In the genomic region with DNA sequence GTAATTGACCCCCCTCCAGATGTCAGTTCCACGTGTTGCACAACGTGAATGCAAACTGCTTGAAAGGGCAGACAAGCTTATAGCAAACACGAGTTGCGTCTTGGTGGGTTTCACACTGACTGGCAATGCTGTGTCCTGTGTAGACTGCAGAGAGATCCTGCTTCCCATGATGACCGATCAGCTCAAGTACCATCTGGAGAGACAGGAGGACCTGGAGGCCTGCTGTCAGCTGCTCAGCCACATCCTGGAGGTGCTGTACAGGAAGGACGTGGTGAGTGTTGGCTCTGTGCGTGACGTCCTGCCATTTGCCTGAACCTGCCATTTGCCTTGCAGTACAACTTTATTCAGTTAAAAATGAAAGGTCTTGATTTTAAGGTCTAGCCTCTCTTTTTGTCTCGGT, we compare ENCODE assay signal across 18 cellular contexts.
DNase-seq lines count a peak whose midpoint lies in the region; ATAC-seq and TF ChIP-seq lines count a peak whose summit lies in the region.
"Had no signal": no experiment of that assay in that cellular context is flagged by ENCODE, and none has a peak within 500 bp of the region (broad histone marks: within the 10 kb centered on the region; RNA-seq: fewer than 3 reads in every experiment).

No MANE protein-coding gene starts in this region.

- no peak overlapping the region for H3K9ac ChIP-seq in BLaER1 treated with 17β-estradiol and CSF1 and Interleukin-3, amounts not matched to agents 10 nM and 100 nM
- no peak overlapping the region for H3K9ac ChIP-seq in IMR-90 (ENCODE audit: low read depth, low read length)

- H2AK9ac ChIP-seq in IMR-90 (replicated peaks; ENCODE audit: low read depth, low read length, poor library complexity), result no peak overlapping the region

- H3K14ac ChIP-seq in IMR-90 (replicated peaks; ENCODE audit: low read depth, low read length), result no peak overlapping the region

- no peak overlapping the region for H3K4me3 ChIP-seq in BLaER1 treated with 17β-estradiol and CSF1 and Interleukin-3, amounts not matched to agents 10 nM and 100 nM
- H3K4me3 ChIP-seq in IMR-90 (ENCODE audit: insufficient read depth, low read depth, low read length) (no peak overlapping the region), SJCRH30 (no peak overlapping the region)
- H3K4me3 ChIP-seq: GM12878, HAP-1, SJSA1 had no signal

- no peak overlapping the region for H2BK20ac ChIP-seq in IMR-90 (ENCODE audit: low read depth, low read length)

- POLR2A ChIA-PET in IMR-90 (lab: Charles Lee; ENCODE audit: unreplicated experiment), result no interaction called here

- peak overlapping the region; percentile 89 for H3K27ac Mint-ChIP-seq in glutamatergic neuron (ENCODE audit: unreplicated experiment)

- H2BK15ac ChIP-seq in IMR-90 (ENCODE audit: low read depth, low read length), result no peak overlapping the region

- BruUV-seq in IMR-90 (replicated peaks; lab: Mats Ljungman, UMichigan), result no TSS peak

- no peak for TF ChIP-seq POLR2A in IMR-90 (IDR thresholded peaks at IDR 0.05; ENCODE audit: low read depth, low read length)

- intact Hi-C loops in IMR-90 (cut with micrococcal nuclease), result no loop called here

- no peak overlapping the region for H2AK5ac ChIP-seq in IMR-90 (ENCODE audit: low read depth, low read length)

- H3K4me2 ChIP-seq in BLaER1 treated with 17β-estradiol and CSF1 and Interleukin-3, amounts not matched to agents 10 nM and 100 nM, result peak overlapping the region in 8 of 11 experiments; percentile 11 to 54 (median 38); a peak in 12 of 22 replicates
- H3K4me2 ChIP-seq in IMR-90 (ENCODE audit: low read depth, low read length), result no peak overlapping the region

- 93% methylated on average over 3 of the region's 9 CpGs; no CpG with 5 or more reads in 1 of the 2 experiments for WGBS in IMR-90 (ENCODE audit: extremely low coverage in 2 of 2, insufficient read length in 1 of 2), 2 experiments

- no peak overlapping the region for H3K4me3 Mint-ChIP-seq in glutamatergic neuron (ENCODE audit: unreplicated experiment)

- TF ChIP-seq RAD21 in IMR-90 (IDR thresholded peaks at IDR 0.05; ENCODE audit: low read length), result no peak

- no peaks in the 10 kb centered on the region for H4K20me1 ChIP-seq in BLaER1 treated with 17β-estradiol and CSF1 and Interleukin-3, amounts not matched to agents 10 nM and 100 nM
- peaks cover 26% of the 10 kb centered on the region for H4K20me1 ChIP-seq in IMR-90 (ENCODE audit: insufficient read depth, low read length)

- no peaks in the 10 kb centered on the region for H3K27me3 ChIP-seq in BLaER1 treated with 17β-estradiol and CSF1 and Interleukin-3, amounts not matched to agents 10 nM and 100 nM
- H3K27me3 ChIP-seq in IMR-90 (ENCODE audit: control insufficient read depth, insufficient read depth, low read length) (no peaks in the 10 kb centered on the region), SJCRH30 (no peaks in the 10 kb centered on the region)
- H3K27me3 ChIP-seq: SJSA1 had no signal

- H3K27me3 Mint-ChIP-seq in glutamatergic neuron (ENCODE audit: unreplicated experiment), result peaks cover 10% of the 10 kb centered on the region

- peaks cover 7 to 24% of the 10 kb centered on the region in 2 experiments; a peak in 3 of 4 replicates for H3K79me1 ChIP-seq in IMR-90 (ENCODE audit: low read depth in 1 of 2, low read length in 2 of 2)

- H3K4me1 Mint-ChIP-seq in glutamatergic neuron (ENCODE audit: low read depth, unreplicated experiment), result peaks cover 29% of the 10 kb centered on the region

- no peak overlapping the region for H4K91ac ChIP-seq in IMR-90 (ENCODE audit: insufficient read depth, low read depth, low read length)

- no peak for DNase-seq in IMR-90
- peak; percentile 14 to 29 for DNase-seq in SJCRH30
- peak; percentile 64 for DNase-seq in glutamatergic neuron
- no peak for DNase-seq in ACHN
- DNase-seq in omental fat pad (ENCODE audit: low spot score), result no peak
- DNase-seq: AML-193, COR-L47, DMS153, NCI-H1105 treated with DMSO at 0.1 percent for 48 hours, NCI-H187, NCI-H2227 treated with DMSO at 0.1 percent for 48 hours, NCI-H526 treated with DMSO at 0.1 percent for 48 hours had no signal

- H2BK5ac ChIP-seq in IMR-90 (ENCODE audit: low read depth, low read length, poor library complexity, severe bottlenecking), result no peak overlapping the region

- in situ Hi-C loops in IMR-90 (cut with MboI; ENCODE audit: low sequenced_read_pairs) (no loop called here), ACHN (cut with HindIII; ENCODE audit: low pct_ligation_motif_present, low pct_unique_long_range_greater_than_20kb, low sequenced_read_pairs) (no loop called here)

- H3K36me3 Mint-ChIP-seq in glutamatergic neuron (ENCODE audit: unreplicated experiment), result no peaks in the 10 kb centered on the region

- H3K4me1 ChIP-seq in BLaER1 treated with 17β-estradiol and CSF1 and Interleukin-3, amounts not matched to agents 10 nM and 100 nM, result peaks cover 0 to 19% (median 14%) of the 10 kb centered on the region in 10 experiments; a peak in 14 of 20 replicates
- no peaks in the 10 kb centered on the region for H3K4me1 ChIP-seq in IMR-90 (ENCODE audit: control insufficient read depth, insufficient read depth, low read length)
- H3K4me1 ChIP-seq in SJCRH30, result no peaks in the 10 kb centered on the region
- H3K4me1 ChIP-seq: HAP-1, SJSA1 had no signal

- TF ChIP-seq CTCF in IMR-90 (conservative IDR thresholded peaks at IDR 0.05; ENCODE audit: low read depth, low read length), result no peak
- TF ChIP-seq CTCF in glutamatergic neuron (IDR thresholded peaks at IDR 0.05; ENCODE audit: partially characterized antibody, unreplicated experiment), result no peak
- TF ChIP-seq CTCF in omental fat pad (IDR thresholded peaks at IDR 0.05), result no peak

- CTCF ChIA-PET in IMR-90 (lab: Yijun Ruan, JAX), result no interaction called here

- H2BK120ac ChIP-seq in IMR-90 (ENCODE audit: low read depth, low read length), result no peak overlapping the region

- H3K4ac ChIP-seq in IMR-90 (ENCODE audit: low read depth, low read length), result no peak overlapping the region

- no peaks in the 10 kb centered on the region for H3K36me3 ChIP-seq in BLaER1 treated with 17β-estradiol and CSF1 and Interleukin-3, amounts not matched to agents 10 nM and 100 nM
- H3K36me3 ChIP-seq in IMR-90 (ENCODE audit: control insufficient read depth, insufficient read depth, low read length) (peaks cover 27% of the 10 kb centered on the region), SJCRH30 (peaks cover 13% of the 10 kb centered on the region)
- H3K36me3 ChIP-seq: HAP-1 had no signal

- H3K18ac ChIP-seq in IMR-90 (ENCODE audit: low read depth, low read length), result no peak overlapping the region

- no peak overlapping the region for H4K5ac ChIP-seq in IMR-90 (ENCODE audit: low read depth, low read length)

- ATAC-seq in IMR-90 (ENCODE audit: low read depth), result no peak
- no peak for ATAC-seq in omental fat pad (ENCODE audit: low FRiP score)
- ATAC-seq in GM21390 (IDR thresholded peaks at IDR 0.05; ENCODE audit: unreplicated experiment), result no peak
- ATAC-seq: GM12878, Panc1 had no signal

- H3K27ac ChIP-seq in BLaER1 treated with 17β-estradiol and CSF1 and Interleukin-3, amounts not matched to agents 10 nM and 100 nM, result no peak overlapping the region
- H3K27ac ChIP-seq in IMR-90 (ENCODE audit: insufficient read depth, low read length) (no peak overlapping the region), SJCRH30 (no peak overlapping the region)
- H3K27ac ChIP-seq: SJSA1 had no signal

- H3K23ac ChIP-seq in IMR-90 (ENCODE audit: low read depth, low read length), result no peak overlapping the region

- no peak overlapping the region for H3K56ac ChIP-seq in IMR-90 (ENCODE audit: extremely low read depth, insufficient read depth, low read length)

- dilution Hi-C loops in IMR-90 (cut with HindIII; ENCODE audit: low sequenced_read_pairs, unreplicated experiment), result no loop called here

- no peaks in the 10 kb centered on the region for H3K9me3 ChIP-seq in BLaER1 treated with 17β-estradiol and CSF1 and Interleukin-3, amounts not matched to agents 10 nM and 100 nM (replicated peaks in 1 of 11)
- H3K9me3 ChIP-seq in IMR-90 (ENCODE audit: control insufficient read depth, insufficient read depth, low read length) (no peaks in the 10 kb centered on the region), SJCRH30 (replicated peaks) (no peaks in the 10 kb centered on the region)
- H3K9me3 ChIP-seq: HAP-1, SJSA1 had no signal

- H4K8ac ChIP-seq in IMR-90 (ENCODE audit: low read depth in 2 of 2, low read length in 2 of 2), result no peak overlapping the region

- H3K9me3 Mint-ChIP-seq in glutamatergic neuron (ENCODE audit: unreplicated experiment), result peaks cover 4% of the 10 kb centered on the region

- no peak overlapping the region for H2AFZ ChIP-seq in IMR-90 (replicated peaks; ENCODE audit: low read length, poor library complexity)

- peaks cover 18% of the 10 kb centered on the region; the same call in 1 of the 2 replicates for H3K9me1 ChIP-seq in IMR-90 (ENCODE audit: insufficient read depth, low read length)

TF ChIP-seq in IMR-90, 13 proteins besides CTCF, POLR2A, EP300 and RAD21:
- no peak for TF ChIP-seq MAFK (IDR thresholded peaks at IDR 0.05; ENCODE audit: low read depth, low read length)
- TF ChIP-seq, protein P1, sequence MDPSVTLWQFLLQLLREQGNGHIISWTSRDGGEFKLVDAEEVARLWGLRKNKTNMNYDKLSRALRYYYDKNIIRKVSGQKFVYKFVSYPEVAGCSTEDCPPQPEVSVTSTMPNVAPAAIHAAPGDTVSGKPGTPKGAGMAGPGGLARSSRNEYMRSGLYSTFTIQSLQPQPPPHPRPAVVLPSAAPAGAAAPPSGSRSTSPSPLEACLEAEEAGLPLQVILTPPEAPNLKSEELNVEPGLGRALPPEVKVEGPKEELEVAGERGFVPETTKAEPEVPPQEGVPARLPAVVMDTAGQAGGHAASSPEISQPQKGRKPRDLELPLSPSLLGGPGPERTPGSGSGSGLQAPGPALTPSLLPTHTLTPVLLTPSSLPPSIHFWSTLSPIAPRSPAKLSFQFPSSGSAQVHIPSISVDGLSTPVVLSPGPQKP (IDR thresholded peaks at IDR 0.05; ENCODE audit: borderline replicate concordance, low read depth, low read length), result no peak
- no peak for TF ChIP-seq SMC3 (IDR thresholded peaks at IDR 0.05; ENCODE audit: low read depth, low read length)
- no peak for TF ChIP-seq RCOR1 (IDR thresholded peaks at IDR 0.05; ENCODE audit: insufficient replicate concordance, low read length)
- no peak for TF ChIP-seq NFE2L2 (IDR thresholded peaks at IDR 0.05; ENCODE audit: low read depth, low read length)
- TF ChIP-seq FOS (IDR thresholded peaks at IDR 0.05; ENCODE audit: low read depth, low read length), result no peak
- 0 out of 2 replicates have a peak, but pooled peaks have one; percentile 4 for TF ChIP-seq CEBPB (IDR thresholded peaks at IDR 0.05; ENCODE audit: low read depth, low read length)

Comparison
In these comparisons a context has a peak if more than half of its experiments do, and no peak if none do; other contexts are left out.
1. DNase-seq: peak in SJCRH30 (2 of 2) and glutamatergic neuron (single experiment); none in IMR-90 (single experiment), ACHN (single experiment) and omental fat pad (single experiment).